24 cellular contexts compared by ENCODE assay signal in the genomic region with DNA sequence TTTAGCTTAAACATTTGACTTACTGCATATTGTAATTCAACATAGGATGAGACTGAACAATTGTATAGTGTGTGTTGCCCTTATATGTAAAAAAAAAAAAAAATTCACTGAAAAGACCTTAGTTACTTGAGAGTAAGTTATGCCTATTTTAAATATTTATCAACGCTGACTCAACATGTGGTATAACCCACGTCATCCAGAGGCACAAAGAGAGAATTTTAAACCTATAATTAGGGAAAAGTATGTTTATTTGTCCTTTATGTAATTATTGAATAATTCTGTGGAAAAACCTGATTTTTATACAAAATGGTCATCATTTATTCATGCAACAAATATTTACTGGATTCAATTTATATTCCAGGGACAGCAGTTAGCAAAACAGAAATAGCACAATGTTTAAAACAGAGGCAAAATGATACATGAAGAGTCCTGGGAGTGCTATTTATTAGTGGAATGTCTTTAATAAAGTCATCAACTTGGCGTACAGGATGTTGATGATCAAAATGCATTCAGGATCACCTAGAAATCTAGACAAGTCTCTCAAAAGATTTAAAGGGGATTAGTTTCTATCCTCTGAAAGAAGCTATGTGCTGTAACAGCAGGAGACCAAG.
DNase-seq lines count a peak whose midpoint lies in the region; ATAC-seq and TF ChIP-seq lines count a peak whose summit lies in the region.
"Had no signal": no experiment of that assay in that cellular context is flagged by ENCODE, and none has a peak within 500 bp of the region (broad histone marks: within the 10 kb centered on the region; RNA-seq: fewer than 3 reads in every experiment).

No MANE protein-coding gene starts in this region.

- ATAC-seq in GM18505 (IDR thresholded peaks at IDR 0.05; ENCODE audit: unreplicated experiment) (no peak), HG03280 (IDR thresholded peaks at IDR 0.05; ENCODE audit: unreplicated experiment) (no peak), Right ventricle myocardium inferior (no peak)
- ATAC-seq: lower lobe of right lung; stimulated activated naive B cell treated with anti-CD40 and anti-IgM and Interleukin-4, amounts not matched to agents 10 μg/mL and 1 μg/mL and 100 μg/mL, for 72 hours had no signal

- no peak for TF ChIP-seq POLR2A in GM18505 (IDR thresholded peaks at IDR 0.05; ENCODE audit: borderline replicate concordance, extremely low read depth, insufficient read depth, insufficient read length)

- DNase-seq in AG10803 (ENCODE audit: low read depth) = peak; percentile 33
- peak; percentile 83 for DNase-seq in M059J (ENCODE audit: low read depth)
- DNase-seq in cardiac fibroblast (ENCODE audit: low read depth in 2 of 2) = peak; percentile 13 to 62
- DNase-seq in non-pigmented ciliary epithelial cell (ENCODE audit: low read depth) = peak; percentile 20
- DNase-seq in 8988T = no peak
- DNase-seq in Right ventricle myocardium inferior (ENCODE audit: missing footprints) = no peak
- DNase-seq: activated B cell treated with CpG ODN at 0.5 μM for 24 hours; activated CD4-positive, alpha-beta T cell treated with anti-CD3 and anti-CD28 coated beads, Interleukin-2, amount 50 U/mL, for 48 hours; COR-L47; DMS79 treated with DMSO at 0.1 percent for 48 hours; erythroblast; kidney; lower lobe of right lung; MM.1S; NCI-H1436 treated with DMSO at 0.1 percent for 48 hours; NCI-H510A treated with DMSO at 0.1 percent for 48 hours; RPMI8226; small intestine; stimulated activated naive B cell treated with anti-CD40 and anti-IgM and Interleukin-4, amounts not matched to agents 10 μg/mL and 1 μg/mL and 100 μg/mL, for 72 hours; T-helper 9 cell; testis had no signal

- TF ChIP-seq CTCF in AG10803 (conservative IDR thresholded peaks at IDR 0.05; ENCODE audit: low read length) = no peak
- no peak for TF ChIP-seq CTCF in cardiac fibroblast (IDR thresholded peaks at IDR 0.05; ENCODE audit: low read depth, low read length)

- intact Hi-C loops in Right ventricle myocardium inferior (cut with DNase I) = no loop called here

- H3K4me3 ChIP-seq in AG10803 (ENCODE audit: low read length) = no peak overlapping the region
- H3K4me3 ChIP-seq in cardiac fibroblast (replicated peaks in 1 of 2; ENCODE audit: low read depth in 2 of 2, low read length in 2 of 2) = no peak overlapping the region
- H3K4me3 ChIP-seq: lower lobe of right lung, testis, vagina had no signal

Comparison
In these comparisons a context has a peak if more than half of its experiments do, and no peak if none do; other contexts are left out.
1. DNase-seq: peak in AG10803 (single experiment), M059J (single experiment), cardiac fibroblast (2 of 2) and non-pigmented ciliary epithelial cell (single experiment); none in 8988T (single experiment) and Right ventricle myocardium inferior (single experiment).